Comparison of ENCODE assay signal across 1 cellular context in the genomic region with DNA sequence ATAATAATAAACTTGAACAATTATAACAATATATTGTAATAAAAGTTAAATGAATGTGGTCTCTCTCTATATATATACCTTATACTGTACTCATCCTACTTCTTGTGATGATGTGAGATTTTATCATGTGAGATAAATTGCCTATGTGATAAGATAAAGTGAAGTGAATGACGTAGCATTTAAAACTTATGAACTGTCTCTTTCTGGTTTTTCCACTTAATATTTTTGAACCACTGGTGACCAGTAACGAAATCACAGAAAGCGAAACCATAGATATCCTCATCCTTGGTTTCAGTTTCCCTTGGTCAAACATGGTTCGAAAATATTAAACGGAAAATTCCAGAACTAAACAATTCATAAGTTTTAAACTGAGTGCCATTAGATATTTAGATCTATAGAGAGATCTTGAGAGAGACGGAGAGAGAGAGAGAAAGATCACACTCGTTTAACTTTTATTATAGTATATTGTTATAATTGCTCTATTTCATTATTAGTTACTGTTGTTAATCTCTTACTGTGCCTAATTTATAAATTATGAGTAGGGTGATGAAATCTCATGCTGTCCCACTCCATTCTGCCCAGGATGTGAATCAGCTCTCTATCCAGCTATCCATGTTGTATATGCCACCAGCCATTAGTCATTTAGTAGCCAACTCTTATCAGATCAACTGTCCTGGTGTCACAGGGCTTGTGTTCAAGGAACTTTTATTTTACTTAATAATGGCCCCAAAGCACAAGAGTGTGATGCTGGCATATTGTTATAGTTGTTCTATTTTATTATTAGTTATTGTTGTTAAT.
TF ChIP-seq lines count a peak whose summit lies in the region.

No MANE protein-coding gene starts in this region.

TF ChIP-seq in SK-N-SH treated with all-trans-retinoic acid at 6 μM for 48 hours, 23 proteins besides CTCF, POLR2A, EP300 and RAD21 (continued from another document):
- TF ChIP-seq, protein P1, sequence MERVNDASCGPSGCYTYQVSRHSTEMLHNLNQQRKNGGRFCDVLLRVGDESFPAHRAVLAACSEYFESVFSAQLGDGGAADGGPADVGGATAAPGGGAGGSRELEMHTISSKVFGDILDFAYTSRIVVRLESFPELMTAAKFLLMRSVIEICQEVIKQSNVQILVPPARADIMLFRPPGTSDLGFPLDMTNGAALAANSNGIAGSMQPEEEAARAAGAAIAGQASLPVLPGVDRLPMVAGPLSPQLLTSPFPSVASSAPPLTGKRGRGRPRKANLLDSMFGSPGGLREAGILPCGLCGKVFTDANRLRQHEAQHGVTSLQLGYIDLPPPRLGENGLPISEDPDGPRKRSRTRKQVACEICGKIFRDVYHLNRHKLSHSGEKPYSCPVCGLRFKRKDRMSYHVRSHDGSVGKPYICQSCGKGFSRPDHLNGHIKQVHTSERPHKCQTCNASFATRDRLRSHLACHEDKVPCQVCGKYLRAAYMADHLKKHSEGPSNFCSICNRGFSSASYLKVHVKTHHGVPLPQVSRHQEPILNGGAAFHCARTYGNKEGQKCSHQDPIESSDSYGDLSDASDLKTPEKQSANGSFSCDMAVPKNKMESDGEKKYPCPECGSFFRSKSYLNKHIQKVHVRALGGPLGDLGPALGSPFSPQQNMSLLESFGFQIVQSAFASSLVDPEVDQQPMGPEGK (CRISPR knock-in tag; IDR thresholded peaks at IDR 0.05; ENCODE audit: borderline replicate concordance): no peak
- TF ChIP-seq TCF4 (CRISPR knock-in tag; IDR thresholded peaks at IDR 0.05; ENCODE audit: borderline replicate concordance): no peak
